8 cellular contexts compared by ENCODE assay signal in genomic region chr19:41997121-41997850, GRCh38.
A peak's percentile ranks its signal among the peaks of the same experiment; 100 is the strongest.
DNase-seq lines count a peak whose midpoint lies in the region; ATAC-seq and TF ChIP-seq lines count a peak whose summit lies in the region.

No MANE protein-coding gene starts in this region.

- peak; percentile 40 for DNase-seq in stimulated activated CD4-positive, alpha-beta T cell treated with anti-CD3 and anti-CD28 coated beads, Interleukin-12 subunit alpha, Interleukin-12 subunit beta, amount 100 ng/mL, for 4 hours
- no peak for DNase-seq in stimulated activated CD4-positive, alpha-beta T cell treated with anti-CD3 and anti-CD28 coated beads, Interleukin-1b, Interleukin-23, amount 100 ng/mL, for 48 hours
- peak; percentile 55 to 83 for DNase-seq in T47D (ENCODE audit: low read depth in 1 of 2, low spot score in 1 of 2)
- DNase-seq in kidney glomerular epithelial cell (lab: John Stamatoyannopoulos, UW): peak; percentile 6
- DNase-seq in superior temporal gyrus (ENCODE audit: extremely low spot score): peak; percentile 19

- in situ Hi-C loops in T47D (cut with HindIII; ENCODE audit: low pct_unique_long_range_greater_than_20kb, low sequenced_read_pairs): no loop called here

- peak; percentile 79 for ATAC-seq in SK-N-SH treated with all-trans-retinoic acid at 6 μM for 48 hours
- no peak for ATAC-seq in HG03521 (IDR thresholded peaks at IDR 0.05; ENCODE audit: unreplicated experiment)
- no peak for ATAC-seq in HG03457 (IDR thresholded peaks at IDR 0.05; ENCODE audit: unreplicated experiment)

TF ChIP-seq in SK-N-SH treated with all-trans-retinoic acid at 6 μM for 48 hours, 23 proteins besides CTCF, POLR2A, EP300 and RAD21:
- no peak for TF ChIP-seq ZNF8 (CRISPR knock-in tag; IDR thresholded peaks at IDR 0.05)
- TF ChIP-seq ARNTL (CRISPR knock-in tag; IDR thresholded peaks at IDR 0.05; ENCODE audit: borderline replicate concordance, low read depth): no peak
- TF ChIP-seq SNAI2 (CRISPR knock-in tag; IDR thresholded peaks at IDR 0.05): peak; percentile 59; the same call in 1 of the 2 replicates
